In the genomic region with DNA sequence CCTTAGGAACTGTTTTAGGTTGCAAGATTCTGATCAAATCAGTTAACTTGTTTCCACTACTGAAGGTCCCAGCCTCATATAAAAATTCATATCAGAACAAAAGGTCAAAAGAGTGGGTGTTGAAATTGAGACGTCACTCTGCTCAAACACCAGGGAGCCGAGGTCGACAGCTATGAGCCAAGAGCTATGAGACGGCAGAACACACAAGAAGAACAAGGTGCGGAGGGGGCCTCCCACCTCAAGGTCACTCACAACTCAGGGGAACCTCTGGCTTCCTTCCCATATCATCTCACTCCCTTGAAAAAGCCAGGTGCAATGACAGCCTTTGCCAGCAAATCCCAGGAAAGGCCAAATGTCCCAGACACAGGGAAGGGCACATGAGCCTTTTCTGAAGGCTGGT, we compare ENCODE assay signal across 15 cellular contexts. TPM values are rescaled to one million over a fixed set of nuclear protein-coding genes. Genes with fewer than 3 reads are reported as not detected.
"Had no signal": no experiment of that assay in that cellular context is flagged by ENCODE, and none has a peak within 500 bp of the region (broad histone marks: within the 10 kb centered on the region; RNA-seq: fewer than 3 reads in every experiment).

No MANE protein-coding gene starts in this region.

- H3K4me1 ChIP-seq: lower lobe of right lung had no signal

- H3K27me3 ChIP-seq: cardiac muscle cell had no signal

- H3K4me3 ChIP-seq: cardiac muscle cell, lower lobe of right lung had no signal

- ATAC-seq: lower lobe of right lung had no signal

- H3K36me3 ChIP-seq: cardiac muscle cell had no signal

- H3K27ac ChIP-seq: cardiac muscle cell, lower lobe of right lung had no signal

- H3K9me3 ChIP-seq: lower lobe of right lung had no signal

- DNase-seq: activated CD4-positive, alpha-beta T cell treated with anti-CD3 and anti-CD28 coated beads for 1 hour; activated CD4-positive, alpha-beta T cell treated with anti-CD3 and anti-CD28 coated beads, Interleukin-2, amount 50 U/mL, for 48 hours; activated naive CD4-positive, alpha-beta T cell treated with anti-CD3 and anti-CD28 coated beads for 36 hours; activated T-cell treated with anti-CD3 and anti-CD28 coated beads, Interleukin-2, amount 50 U/mL, for 1 hour; hypothalamus; kidney glomerular epithelial cell; lower lobe of right lung; stimulated activated CD4-positive, alpha-beta T cell treated with anti-CD3 and anti-CD28 coated beads, Interleukin-15, amount 100 ng/mL, for 24 hours; stimulated activated CD4-positive, alpha-beta T cell treated with anti-CD3 and anti-CD28 coated beads, Interleukin-4, amount 100 ng/mL, for 1 hour; stimulated activated naive CD4-positive, alpha-beta T cell; substantia nigra; trophoblast cell had no signal

RNA-seq across cellular contexts. Expression of a gene that starts 0.7 kb away (rescaled TPM):
- total RNA-seq: activated naive CD4-positive, alpha-beta T cell treated with anti-CD3 and anti-CD28 coated beads for 36 hours; activated T-helper 2 cell treated with anti-CD3 and anti-CD28 coated beads, Interferon-gamma antibody, Interleukin-2, Interleukin-4, amounts not matched to agents 10 μg/mL and 5 μg/mL and 100 μg/mL, durations not matched to agents 14 hours and 24 hours and 36 hours; T-helper 1 cell treated with Interleukin-12 subunit alpha and Interleukin-12 subunit beta and Interleukin-4 antibody, amounts not matched to agents 30 ng/mL and 1 ng/mL, for 36 hours had no signal
